ENCODE assay signal across 17 cellular contexts in genomic region chr10:31677198-31678138, GRCh38.
DNase-seq lines count a peak whose midpoint lies in the region; ATAC-seq and TF ChIP-seq lines count a peak whose summit lies in the region.
"Had no signal": no experiment of that assay in that cellular context is flagged by ENCODE, and none has a peak within 500 bp of the region (broad histone marks: within the 10 kb centered on the region; RNA-seq: fewer than 3 reads in every experiment).

No MANE protein-coding gene starts in this region.

- no peak for TF ChIP-seq POLR2A in esophagus muscularis mucosa (IDR thresholded peaks at IDR 0.05; ENCODE audit: low read depth)
- no peak for TF ChIP-seq POLR2A in uterus (IDR thresholded peaks at IDR 0.05)

- peak overlapping the region in 3 of 4 donors; percentile 16 to 56 (median 23) for H3K27ac ChIP-seq in esophagus muscularis mucosa (replicated peaks in 1 of 4)
- H3K27ac ChIP-seq in uterus: peak overlapping the region; percentile 63 to 70
- H3K27ac ChIP-seq in brain microvascular endothelial cell: no peak overlapping the region
- H3K27ac ChIP-seq: A549, Peyer's patch had no signal

- DNase-seq in Right ventricle myocardium inferior (ENCODE audit: missing footprints) (no peak), cardiac septum (ENCODE audit: low spot score) (no peak), esophagus muscularis mucosa (ENCODE audit: extremely low spot score) (no peak), medulla oblongata (ENCODE audit: extremely low spot score) (peak; percentile 34), uterus (no peak), brain microvascular endothelial cell (no peak), NCI-H510A (lab: John Stamatoyannopoulos, UW) (no peak), omental fat pad (ENCODE audit: low spot score) (no peak)
- DNase-seq: activated CD4-positive, alpha-beta T cell treated with anti-CD3 and anti-CD28 coated beads for 48 hours; activated T-cell treated with anti-CD3 and anti-CD28 coated beads, Interleukin-2, amount 50 U/mL, for 24 hours; MM.1S; NCI-H446 treated with DMSO at 0.1 percent for 48 hours; nucleus accumbens; Peyer's patch; stimulated activated CD4-positive, alpha-beta T cell treated with anti-CD3 and anti-CD28 coated beads, Interleukin-12 subunit alpha, Interleukin-12 subunit beta, amount 100 ng/mL, for 4 hours; T-helper 2 cell had no signal

- ATAC-seq in Right ventricle myocardium inferior: peak; percentile 26
- no peak for ATAC-seq in omental fat pad (ENCODE audit: low FRiP score)
- ATAC-seq: A549 had no signal

- 86% methylated on average over 12 of the region's 16 CpGs for WGBS in esophagus muscularis mucosa

- intact Hi-C loops in Right ventricle myocardium inferior (cut with DNase I) (no loop called here), cardiac septum (cut with DNase I) (no loop called here), esophagus muscularis mucosa (cut with DNase I) (no loop called here), uterus (cut with DNase I; ENCODE audit: low total_unique reads) (no loop called here)

- H3K36me3 ChIP-seq in esophagus muscularis mucosa: no peaks in the 10 kb centered on the region
- H3K36me3 ChIP-seq in uterus: no peaks in the 10 kb centered on the region
- no peaks in the 10 kb centered on the region for H3K36me3 ChIP-seq in brain microvascular endothelial cell (replicated peaks)
- H3K36me3 ChIP-seq: Peyer's patch had no signal

- H3K4me3 ChIP-seq in esophagus muscularis mucosa: no peak overlapping the region
- H3K4me3 ChIP-seq in uterus: no peak overlapping the region
- no peak overlapping the region for H3K4me3 ChIP-seq in brain microvascular endothelial cell (ENCODE audit: low read depth, low read length)
- H3K4me3 ChIP-seq: A549, Peyer's patch had no signal

- H3K27me3 ChIP-seq in esophagus muscularis mucosa (no peaks in the 10 kb centered on the region), uterus (no peaks in the 10 kb centered on the region), brain microvascular endothelial cell (replicated peaks) (no peaks in the 10 kb centered on the region)
- H3K27me3 ChIP-seq: Peyer's patch had no signal

- in situ Hi-C loops in brain microvascular endothelial cell (cut with HindIII; ENCODE audit: low pct_ligation_motif_present, low sequenced_read_pairs): no loop called here

- peaks cover 0 to 22% (median 21%) of the 10 kb centered on the region in 4 donors for H3K9me3 ChIP-seq in esophagus muscularis mucosa
- peaks cover 0 to 3% of the 10 kb centered on the region in 2 donors for H3K9me3 ChIP-seq in uterus

- peaks cover 6 to 17% (median 15%) of the 10 kb centered on the region in 4 donors for H3K4me1 ChIP-seq in esophagus muscularis mucosa
- no peaks in the 10 kb centered on the region for H3K4me1 ChIP-seq in uterus
- H3K4me1 ChIP-seq: A549, Peyer's patch had no signal

- no peak for TF ChIP-seq EP300 in esophagus muscularis mucosa (IDR thresholded peaks at IDR 0.05)

- TF ChIP-seq CTCF in esophagus muscularis mucosa (IDR thresholded peaks at IDR 0.05) (no peak), uterus (IDR thresholded peaks at IDR 0.05) (no peak), brain microvascular endothelial cell (IDR thresholded peaks at IDR 0.05; ENCODE audit: low read depth, low read length, missing control alignments) (no peak), omental fat pad (IDR thresholded peaks at IDR 0.05) (no peak)
